8 cellular contexts compared by ENCODE assay signal in genomic region chr9:6680797-6681146, GRCh38. TPM values are rescaled to one million over a fixed set of nuclear protein-coding genes. Genes with fewer than 3 reads are reported as not detected.
DNase-seq lines count a peak whose midpoint lies in the region; ATAC-seq and TF ChIP-seq lines count a peak whose summit lies in the region.

No MANE protein-coding gene starts in this region.

- H3K9ac ChIP-seq in mammary epithelial cell (ENCODE audit: insufficient read depth, low read length) = peak overlapping the region; percentile 97

- in situ Hi-C loops in mammary epithelial cell (cut with MboI; ENCODE audit: low sequenced_read_pairs in 2 of 2) = loop anchor here in 1 of 2 donors (25.0 kb wide), 2 partner anchors 93 to 318 kb away; no protein-coding TSS in a partner anchor

- dilution Hi-C loops in mammary epithelial cell (cut with HindIII; ENCODE audit: low sequenced_read_pairs) = no loop called here

- H3K27ac Mint-ChIP-seq in CD4-positive, alpha-beta memory T cell = peak overlapping the region; percentile 94 to 100 (median 99)
- peak overlapping the region; percentile 98 for H3K27ac Mint-ChIP-seq in T-helper 17 cell

- intact Hi-C loops in CD4-positive, alpha-beta memory T cell (cut with micrococcal nuclease) = loop anchor here (1.0 to 10.0 kb wide), 7 partner anchors 24 to 1996 kb away; partner anchors contain the start of genes KDM4C, RIC1 and UHRF2
- intact Hi-C loops in mammary epithelial cell (cut with micrococcal nuclease) = loop anchor here (2.0 to 10.0 kb wide), 5 partner anchors 77 to 626 kb away; partner anchors contain the start of genes KDM4C and UHRF2

- DNase-seq in CD4-positive, alpha-beta memory T cell = peak in 1 of 5 donors; percentile 79
- DNase-seq in T-helper 17 cell (peak in 2 of 3 donors; percentile 38 to 45), mammary epithelial cell (no peak), kidney glomerular epithelial cell (lab: John Stamatoyannopoulos, UW) (peak; percentile 73), cortex of kidney (lab: John Stamatoyannopoulos, UW) (no peak)
- DNase-seq in stimulated activated CD4-positive, alpha-beta T cell treated with anti-CD3 and anti-CD28 coated beads, Interleukin-2, amount 100 ng/mL, for 4 hours (ENCODE audit: low read depth) = peak; percentile 54

- H3K4me3 Mint-ChIP-seq in CD4-positive, alpha-beta memory T cell = peak overlapping the region; percentile 93 to 97 (median 95)
- peak overlapping the region; percentile 92 for H3K4me3 Mint-ChIP-seq in T-helper 17 cell

- peaks cover 23% of the 10 kb centered on the region for H3K4me1 ChIP-seq in CD4-positive, alpha-beta memory T cell (ENCODE audit: insufficient read depth, low read length)
- peaks cover 11% of the 10 kb centered on the region for H3K4me1 ChIP-seq in mammary epithelial cell (ENCODE audit: insufficient read depth, low read length)

- no peaks in the 10 kb centered on the region for H3K27me3 ChIP-seq in CD4-positive, alpha-beta memory T cell (ENCODE audit: insufficient read depth, low read length)
- no peaks in the 10 kb centered on the region for H3K27me3 ChIP-seq in mammary epithelial cell (ENCODE audit: insufficient read depth, low read length)

- TSS peak; percentile 64 for BruUV-seq in mammary epithelial cell (replicated peaks; lab: Mats Ljungman, UMichigan)

- H4K20me1 ChIP-seq in mammary epithelial cell (ENCODE audit: insufficient read depth, low read length) = no peaks in the 10 kb centered on the region

- peaks cover 0 to 7% of the 10 kb centered on the region in 2 donors for H3K36me3 Mint-ChIP-seq in CD4-positive, alpha-beta memory T cell
- peaks cover 2% of the 10 kb centered on the region for H3K36me3 Mint-ChIP-seq in T-helper 17 cell (ENCODE audit: low read depth)

- H3K79me2 ChIP-seq in mammary epithelial cell (ENCODE audit: insufficient read depth, low read length) = peaks cover 28% of the 10 kb centered on the region

- POLR2A ChIA-PET in CD4-positive, alpha-beta memory T cell (lab: Charles Lee; ENCODE audit: partially characterized antibody) = interaction anchor here (0.7 to 3.2 kb wide), 6 partner anchors 23 to 267 kb away, joined by 3 to 112 read pairs (median 32); partner anchors contain the start of genes KDM4C and UHRF2

- peaks cover 14 to 34% (median 22%) of the 10 kb centered on the region in 4 donors for H3K4me1 Mint-ChIP-seq in CD4-positive, alpha-beta memory T cell
- H3K4me1 Mint-ChIP-seq in T-helper 17 cell = peaks cover 21% of the 10 kb centered on the region

- CTCF ChIA-PET in CD4-positive, alpha-beta memory T cell (lab: Charles Lee; ENCODE audit: partially characterized antibody) = interaction anchor here (1.3 to 1.9 kb wide), 3 partner anchors 14 to 76 kb away, joined by 3 to 10 read pairs (median 6); no protein-coding TSS in a partner anchor
- CTCF ChIA-PET in mammary epithelial cell (lab: Charles Lee; ENCODE audit: low non-redundant PET) = interaction anchor here (0.6 kb wide), 1 partner anchor 61 kb away, joined by 6 read pairs; no protein-coding TSS in a partner anchor

- H3K9me3 ChIP-seq in CD4-positive, alpha-beta memory T cell (ENCODE audit: control insufficient read depth in 1 of 2, low read length in 2 of 2) = no peaks in the 10 kb centered on the region
- no peaks in the 10 kb centered on the region for H3K9me3 ChIP-seq in T-helper 17 cell (ENCODE audit: control insufficient read depth, low read length, poor library complexity, severe bottlenecking)
- no peaks in the 10 kb centered on the region for H3K9me3 ChIP-seq in mammary epithelial cell (replicated peaks; ENCODE audit: insufficient read depth, low read length)

- peak overlapping the region; percentile 91 to 99 for H3K4me3 ChIP-seq in CD4-positive, alpha-beta memory T cell (ENCODE audit: low read length in 2 of 2)
- peak overlapping the region; percentile 70 to 79 (median 75) for H3K4me3 ChIP-seq in mammary epithelial cell (replicated peaks in 1 of 3; ENCODE audit: insufficient read depth in 1 of 3, low read depth in 2 of 3, low read length in 3 of 3)

- ATAC-seq in GM19397 (IDR thresholded peaks at IDR 0.05; ENCODE audit: unreplicated experiment) = peak; percentile 24
- peak; percentile 26 for ATAC-seq in HG03520 (IDR thresholded peaks at IDR 0.05; ENCODE audit: unreplicated experiment)
- peak; percentile 36 for ATAC-seq in T-helper 17 cell

- no peaks in the 10 kb centered on the region for H3K27me3 Mint-ChIP-seq in CD4-positive, alpha-beta memory T cell
- H3K27me3 Mint-ChIP-seq in T-helper 17 cell = no peaks in the 10 kb centered on the region

- under 1% methylated on average over 21 of the region's 26 CpGs for WGBS in mammary epithelial cell (ENCODE audit: low coverage, missing lambda C conversion rate)

- H2AFZ ChIP-seq in mammary epithelial cell (ENCODE audit: low read depth, low read length) = peak overlapping the region; percentile 99

- H3K27ac ChIP-seq in CD4-positive, alpha-beta memory T cell (ENCODE audit: low read depth, low read length) = peak overlapping the region; percentile 82
- peak overlapping the region; percentile 92 for H3K27ac ChIP-seq in mammary epithelial cell (ENCODE audit: insufficient read depth, low read depth, low read length)

- TF ChIP-seq CTCF in mammary epithelial cell (conservative IDR thresholded peaks at IDR 0.05 in 1 of 2, IDR thresholded peaks at IDR 0.05 in 1 of 2; ENCODE audit: extremely low read depth in 1 of 2, insufficient read depth in 1 of 2, low read depth in 1 of 2, low read length in 2 of 2) = no peak

- no peaks in the 10 kb centered on the region for H3K9me3 Mint-ChIP-seq in CD4-positive, alpha-beta memory T cell

- H3K4me2 ChIP-seq in mammary epithelial cell (ENCODE audit: insufficient read depth, low read depth, low read length) = peak overlapping the region; percentile 95

- H3K36me3 ChIP-seq in CD4-positive, alpha-beta memory T cell (ENCODE audit: insufficient read depth, low read length) = no peaks in the 10 kb centered on the region
- no peaks in the 10 kb centered on the region for H3K36me3 ChIP-seq in mammary epithelial cell (ENCODE audit: insufficient read depth, low read length)

RNA-seq across cellular contexts. Expression of gene GLDC, which starts 35.2 kb away (rescaled TPM):
- not detected for total RNA-seq in CD4-positive, alpha-beta memory T cell
- polyA plus RNA-seq in CD4-positive, alpha-beta memory T cell = under 1 TPM in 1 of 2 donors, not detected in 1; 0.20 TPM
- total RNA-seq in T-helper 17 cell (1 to 10 TPM in 1 of 2 donors, not detected in 1; 1.1 TPM), mammary epithelial cell (1 to 10 TPM in 1 of 2 donors, under 1 TPM in 1; 0.33 to 1.9 TPM)
- 3.5 TPM for polyA plus RNA-seq in mammary epithelial cell
- polyA minus RNA-seq in mammary epithelial cell = 17.5 TPM

Comparison
In these comparisons a context has a peak if more than half of its experiments do, and no peak if none do; other contexts are left out.
1. DNase-seq: peak in T-helper 17 cell (2 of 3), kidney glomerular epithelial cell (single experiment) and stimulated activated CD4-positive, alpha-beta T cell treated with anti-CD3 and anti-CD28 coated beads, Interleukin-2, amount 100 ng/mL, for 4 hours (single experiment); none in mammary epithelial cell (single experiment) and cortex of kidney (single experiment).
2. Peak in every context shown above with its lines, with median percentiles within 50 percentile points of each other: ATAC-seq.